In the genomic region with DNA sequence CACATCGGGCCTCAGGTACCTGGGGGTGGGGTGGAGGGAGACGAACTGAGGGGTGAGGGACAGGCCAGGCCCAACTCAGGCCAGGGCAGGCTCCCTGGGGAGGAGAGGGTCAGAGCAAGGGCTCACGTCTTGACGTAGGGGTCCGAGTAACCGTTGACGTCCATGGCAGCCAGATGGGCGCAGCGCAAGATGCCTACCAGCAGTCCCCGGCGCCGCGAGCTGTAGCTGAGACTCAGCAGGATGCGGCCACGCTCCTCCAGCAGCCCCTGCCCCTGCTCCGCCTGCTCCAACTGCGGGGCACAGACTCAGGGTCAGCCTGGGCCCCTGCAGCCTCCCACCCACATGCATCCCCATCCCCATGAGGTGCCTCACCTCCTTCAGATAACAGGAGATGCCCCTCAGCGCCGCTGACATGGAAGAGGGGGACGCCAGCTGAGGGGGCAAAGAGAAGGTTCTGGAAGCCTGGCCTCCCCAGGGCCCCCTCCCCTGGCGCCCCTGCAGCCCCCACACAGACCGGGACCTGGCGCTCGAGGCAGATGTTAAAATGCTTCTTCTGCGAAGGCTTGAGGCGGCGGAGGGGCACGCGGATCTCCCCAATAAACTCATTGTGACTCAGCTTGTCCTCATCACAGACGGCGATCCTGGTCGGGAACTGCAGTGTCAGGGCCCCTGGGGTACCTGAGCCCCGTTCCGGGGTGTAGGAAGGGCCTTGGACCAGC, we compare ENCODE assay signal across 28 cellular contexts. TPM values are rescaled to one million over a fixed set of nuclear protein-coding genes. Genes with fewer than 3 reads are reported as not detected.
"Had no signal": no experiment of that assay in that cellular context is flagged by ENCODE, and none has a peak within 500 bp of the region (broad histone marks: within the 10 kb centered on the region; RNA-seq: fewer than 3 reads in every experiment).

No MANE protein-coding gene starts in this region.

- H3K9me3 ChIP-seq: neutrophil, psoas muscle, sigmoid colon, stomach, thoracic aorta, transverse colon had no signal

- H3K27ac ChIP-seq: coronary artery, neutrophil, psoas muscle, sigmoid colon, skin epidermis, stomach, thoracic aorta, transverse colon had no signal

- H3K4me3 ChIP-seq: coronary artery, psoas muscle, sigmoid colon, skin epidermis, stomach, thoracic aorta, transverse colon had no signal

- ATAC-seq: naive thymus-derived CD4-positive, alpha-beta T cell had no signal

- H3K4me1 ChIP-seq: psoas muscle had no signal

- DNase-seq: effector CD4-positive, alpha-beta T cell; endodermal cell; foreskin melanocyte; head of caudate nucleus; hippocampal formation; kidney glomerular epithelial cell; mesendoderm; naive thymus-derived CD4-positive, alpha-beta T cell; nephron progenitor cell; psoas muscle; retina; sigmoid colon; stimulated activated CD4-positive, alpha-beta T cell treated with anti-CD3 and anti-CD28 coated beads, Interleukin-2, amount 100 ng/mL, for 24 hours; stimulated activated CD4-positive, alpha-beta T cell treated with anti-CD3 and anti-CD28 coated beads, Interleukin-4, amount 100 ng/mL, for 4 hours; stimulated activated naive CD4-positive, alpha-beta T cell; stomach; transverse colon had no signal

- H3K36me3 ChIP-seq: transverse colon had no signal

RNA-seq across cellular contexts. Expression of a gene that starts 4.0 kb away (rescaled TPM):
- total RNA-seq: mononuclear cell, osteoblast had no signal

RNA-seq across cellular contexts. Expression of a gene that starts 16.2 kb away (rescaled TPM):
- total RNA-seq: dermis microvascular lymphatic vessel endothelial cell; endodermal cell; liver; lung microvascular endothelial cell; mononuclear cell; naive thymus-derived CD4-positive, alpha-beta T cell; osteoblast; psoas muscle; sigmoid colon; stomach; thoracic aorta; transverse colon; ureter had no signal
- polyA plus RNA-seq: esophagus; liver; naive thymus-derived CD4-positive, alpha-beta T cell; psoas muscle; sigmoid colon; stomach had no signal

RNA-seq across cellular contexts. Expression of a gene that starts 24.3 kb away (rescaled TPM):
- total RNA-seq: dermis microvascular lymphatic vessel endothelial cell, lung microvascular endothelial cell, mononuclear cell, sigmoid colon, thoracic aorta, transverse colon, ureter had no signal
- polyA plus RNA-seq: naive thymus-derived CD4-positive, alpha-beta T cell had no signal
